Comparison of ENCODE assay signal across 10 cellular contexts in the genomic region with DNA sequence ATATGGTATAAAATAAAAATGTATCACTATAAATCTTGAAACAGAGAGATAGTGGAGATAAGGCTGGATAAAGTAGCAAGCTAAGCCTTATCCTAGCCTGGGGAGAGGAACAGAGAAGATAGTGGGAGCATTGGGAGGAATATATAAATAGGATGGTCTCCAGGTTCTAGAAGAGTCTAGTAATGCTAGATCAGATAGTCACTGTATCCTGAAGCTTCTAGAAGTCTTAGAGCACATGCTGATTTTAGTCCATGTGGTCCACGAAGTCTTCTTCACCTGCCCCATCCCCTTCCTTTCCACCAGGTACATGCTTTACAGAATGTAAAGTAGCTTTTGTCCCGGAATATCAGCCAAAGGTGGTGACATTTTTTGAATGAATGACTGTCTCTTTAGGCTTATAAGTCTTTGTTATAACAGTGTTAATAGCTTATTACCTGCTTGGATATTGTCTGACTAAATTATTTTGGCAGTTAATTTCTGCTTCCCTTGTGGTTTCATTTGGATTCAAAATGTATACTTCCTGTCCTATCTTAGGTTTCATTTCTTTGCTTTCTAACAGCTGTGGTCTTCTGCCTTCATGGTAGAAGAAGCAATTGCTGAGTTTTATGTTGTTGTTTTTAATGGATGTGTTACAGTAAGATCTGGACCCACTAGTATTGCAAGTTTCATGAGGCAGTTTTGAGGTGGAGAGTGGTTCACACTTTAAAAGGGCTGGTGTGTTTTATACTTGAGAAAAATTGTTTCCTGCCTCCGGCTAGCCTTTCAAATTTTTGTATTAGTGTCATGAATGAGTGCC. TPM values are rescaled to one million over a fixed set of nuclear protein-coding genes. Genes with fewer than 3 reads are reported as not detected.
DNase-seq lines count a peak whose midpoint lies in the region; ATAC-seq and TF ChIP-seq lines count a peak whose summit lies in the region.
"Had no signal": no experiment of that assay in that cellular context is flagged by ENCODE, and none has a peak within 500 bp of the region (broad histone marks: within the 10 kb centered on the region; RNA-seq: fewer than 3 reads in every experiment).

No MANE protein-coding gene starts in this region.

- H3K36me3 ChIP-seq in colonic mucosa, result no peaks in the 10 kb centered on the region
- H3K36me3 ChIP-seq in Caco-2 (ENCODE audit: control insufficient read depth, insufficient read depth, low read length), result no peaks in the 10 kb centered on the region; the same call in 1 of the 2 replicates
- no peaks in the 10 kb centered on the region for H3K36me3 ChIP-seq in uterus

- intact Hi-C loops in dendritic cell treated with granulocyte-macrophage colony-stimulating factor and Interleukin-4, amounts not matched to agents 40 ng/mL and 50 ng/mL, for 4 days (cut with micrococcal nuclease), result loop anchor here (10.0 kb wide), 1 partner anchor 883 kb away; no protein-coding TSS in a partner anchor
- intact Hi-C loops in colonic mucosa (cut with DNase I) (no loop called here), Caco-2 (cut with micrococcal nuclease; ENCODE audit: unreplicated experiment) (no loop called here), uterus (cut with DNase I; ENCODE audit: low total_unique reads) (loop anchor here (10.0 kb wide), 1 partner anchor 157 kb away; a partner anchor contains a TSS)

- H3K36me3 Mint-ChIP-seq in dendritic cell treated with granulocyte-macrophage colony-stimulating factor and Interleukin-4, amounts not matched to agents 40 ng/mL and 50 ng/mL, for 4 days (ENCODE audit: low read depth), result peaks cover 5% of the 10 kb centered on the region
- H3K36me3 Mint-ChIP-seq in Caco-2 (ENCODE audit: insufficient read depth, unreplicated experiment), result peaks cover 11% of the 10 kb centered on the region

- in situ Hi-C loops in KBM-7 (cut with MboI; ENCODE audit: low pct_unique_long_range_greater_than_20kb, low sequenced_read_pairs), result no loop called here

- H3K4me3 ChIP-seq in colonic mucosa, result no peak overlapping the region
- no peak overlapping the region for H3K4me3 ChIP-seq in Caco-2 (ENCODE audit: low read depth, low read length)
- H3K4me3 ChIP-seq in uterus, result no peak overlapping the region

- no peaks in the 10 kb centered on the region for H3K9me3 Mint-ChIP-seq in dendritic cell treated with granulocyte-macrophage colony-stimulating factor and Interleukin-4, amounts not matched to agents 40 ng/mL and 50 ng/mL, for 4 days
- no peaks in the 10 kb centered on the region for H3K9me3 Mint-ChIP-seq in Caco-2 (ENCODE audit: unreplicated experiment)

- TF ChIP-seq CTCF in colonic mucosa (IDR thresholded peaks at IDR 0.05), result no peak
- TF ChIP-seq CTCF in Caco-2 (IDR thresholded peaks at IDR 0.05; ENCODE audit: insufficient read depth in 1 of 2, low read depth in 1 of 2, low read length in 1 of 2, severe bottlenecking in 1 of 2, unreplicated experiment in 1 of 2), result no peak
- no peak for TF ChIP-seq CTCF in uterus (IDR thresholded peaks at IDR 0.05)

- TF ChIP-seq POLR2A in uterus (IDR thresholded peaks at IDR 0.05), result no peak

- H3K27ac ChIP-seq in colonic mucosa (no peak overlapping the region), uterus (no peak overlapping the region)

- peaks cover 55% of the 10 kb centered on the region for H3K4me1 Mint-ChIP-seq in dendritic cell treated with granulocyte-macrophage colony-stimulating factor and Interleukin-4, amounts not matched to agents 40 ng/mL and 50 ng/mL, for 4 days (ENCODE audit: low read depth)
- H3K4me1 Mint-ChIP-seq in Caco-2 (ENCODE audit: low read depth, unreplicated experiment), result peaks cover 39% of the 10 kb centered on the region

- no peaks in the 10 kb centered on the region for H3K27me3 ChIP-seq in colonic mucosa
- no peaks in the 10 kb centered on the region for H3K27me3 ChIP-seq in Caco-2 (replicated peaks; ENCODE audit: control insufficient read depth, insufficient read depth, low read length)
- H3K27me3 ChIP-seq in uterus, result no peaks in the 10 kb centered on the region

- no peaks in the 10 kb centered on the region for H3K27me3 Mint-ChIP-seq in dendritic cell treated with granulocyte-macrophage colony-stimulating factor and Interleukin-4, amounts not matched to agents 40 ng/mL and 50 ng/mL, for 4 days
- H3K27me3 Mint-ChIP-seq in Caco-2 (ENCODE audit: insufficient read depth, unreplicated experiment), result no peaks in the 10 kb centered on the region

- ATAC-seq in GM18502 (IDR thresholded peaks at IDR 0.05; ENCODE audit: poor library complexity, unreplicated experiment), result peak; percentile 60
- peak; percentile 51 for ATAC-seq in GM21526 (IDR thresholded peaks at IDR 0.05; ENCODE audit: low FRiP score, unreplicated experiment)

- CTCF ChIA-PET in Caco-2 (lab: Charles Lee), result no interaction called here

- no TSS peak for BruUV-seq in Caco-2 (replicated peaks; lab: Mats Ljungman, UMichigan)

- peak; percentile 26 for DNase-seq in KBM-7
- no peak for DNase-seq in KG1 (lab: John Stamatoyannopoulos, UW)
- no peak for DNase-seq in colonic mucosa
- DNase-seq in Caco-2, result no peak
- no peak for DNase-seq in uterus
- DNase-seq: IMR-90, SK-N-SH had no signal

- H3K9ac ChIP-seq in colonic mucosa (ENCODE audit: low read depth in 2 of 2, low read length in 2 of 2), result peak overlapping the region in 1 of 2 donors; percentile 27
- H3K9ac ChIP-seq: SK-N-SH had no signal

- H3K9me3 ChIP-seq in colonic mucosa (no peaks in the 10 kb centered on the region), Caco-2 (no peaks in the 10 kb centered on the region), uterus (no peaks in the 10 kb centered on the region)
- H3K9me3 ChIP-seq: SK-N-SH had no signal

- H3K27ac Mint-ChIP-seq in dendritic cell treated with granulocyte-macrophage colony-stimulating factor and Interleukin-4, amounts not matched to agents 40 ng/mL and 50 ng/mL, for 4 days, result peak overlapping the region; percentile 26
- H3K27ac Mint-ChIP-seq in Caco-2 (ENCODE audit: unreplicated experiment), result no peak overlapping the region

- POLR2A ChIA-PET in Caco-2 (lab: Charles Lee), result no interaction called here

- H3K4me1 ChIP-seq in colonic mucosa, result peaks cover 21% of the 10 kb centered on the region
- H3K4me1 ChIP-seq in Caco-2, result peaks cover 25% of the 10 kb centered on the region
- H3K4me1 ChIP-seq in uterus, result peaks cover 0 to 5% of the 10 kb centered on the region in 2 donors

- no peak overlapping the region for H3K4me3 Mint-ChIP-seq in dendritic cell treated with granulocyte-macrophage colony-stimulating factor and Interleukin-4, amounts not matched to agents 40 ng/mL and 50 ng/mL, for 4 days
- no peak overlapping the region for H3K4me3 Mint-ChIP-seq in Caco-2 (ENCODE audit: unreplicated experiment)

RNA-seq across cellular contexts. Expression of a gene that starts 5.9 kb away (rescaled TPM):
- 10 to 100 TPM; 55.2 to 57.1 TPM for total RNA-seq in colonic mucosa
- total RNA-seq in Caco-2 (2022), result 57.8 and 60.2 TPM in 2 replicates
- 10 to 100 TPM in 3 of 4 donors, 1 to 10 TPM in 1; 9.1 to 63.1 (median 37.0) TPM for total RNA-seq in uterus

Comparison
In these comparisons a context has a peak if more than half of its experiments do, and no peak if none do; other contexts are left out.
1. intact Hi-C loops: an anchor here in dendritic cell treated with granulocyte-macrophage colony-stimulating factor and Interleukin-4, amounts not matched to agents 40 ng/mL and 50 ng/mL, for 4 days (10.0 kb wide) and uterus (10.0 kb wide); none called in colonic mucosa and Caco-2.